ENCODE assay signal across 1 cellular context in the genomic region with DNA sequence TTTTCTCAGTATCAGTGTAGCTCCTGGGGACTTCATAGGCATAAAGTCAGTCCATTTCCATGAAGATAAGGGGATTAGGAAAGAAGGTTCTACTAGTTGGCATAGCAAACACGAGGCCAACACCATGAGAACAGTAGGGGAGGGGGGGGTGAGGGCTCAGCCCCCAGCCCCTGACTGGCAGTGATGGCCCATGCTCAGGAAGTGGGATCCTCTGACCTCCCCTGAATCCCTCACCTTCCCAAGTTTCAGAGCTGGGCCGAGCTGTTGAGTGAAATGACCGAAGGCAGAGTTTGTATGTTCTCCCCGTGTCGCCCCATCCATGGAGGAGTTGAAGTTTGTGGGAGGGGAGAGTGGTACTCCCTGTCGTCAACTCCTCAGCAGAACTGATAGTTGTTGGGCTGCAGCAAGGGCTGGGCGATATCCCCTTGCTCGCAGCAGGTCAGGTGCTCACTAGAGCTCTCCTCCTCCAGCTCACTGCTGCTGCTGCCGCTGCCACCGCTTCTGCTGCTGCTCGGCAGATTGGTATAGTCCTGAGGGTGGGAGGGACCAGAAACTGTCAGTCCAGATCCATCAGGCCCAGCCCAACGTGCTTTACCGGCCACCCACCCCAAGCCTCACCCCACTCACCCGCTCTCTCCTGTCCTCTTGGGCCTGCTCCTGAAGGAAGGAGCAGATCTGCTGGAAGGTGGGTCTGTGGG.
TF ChIP-seq lines count a peak whose summit lies in the region.

No MANE protein-coding gene starts in this region.

TF ChIP-seq in IMR-90, 13 proteins besides CTCF, POLR2A, EP300 and RAD21:
- TF ChIP-seq MAFK (IDR thresholded peaks at IDR 0.05; ENCODE audit: low read depth, low read length), result no peak
TF ChIP-seq in IMR-90: peak in this region for 0.
